In genomic region chr2:71358931-71359671, GRCh38 we compare ENCODE assay signal across 14 cellular contexts. TPM values are rescaled to one million over a fixed set of nuclear protein-coding genes. Genes with fewer than 3 reads are reported as not detected.
DNase-seq lines count a peak whose midpoint lies in the region; TF ChIP-seq lines count a peak whose summit lies in the region.
"Had no signal": no experiment of that assay in that cellular context is flagged by ENCODE, and none has a peak within 500 bp of the region (broad histone marks: within the 10 kb centered on the region; RNA-seq: fewer than 3 reads in every experiment).

No MANE protein-coding gene starts in this region.

- H3K4me3 ChIP-seq in astrocyte of the spinal cord (ENCODE audit: low read depth, low read length), result no peak overlapping the region
- H3K4me3 ChIP-seq in suprapubic skin, result no peak overlapping the region
- H3K4me3 ChIP-seq: adrenal gland had no signal

- H3K9me3 ChIP-seq in suprapubic skin, result no peaks in the 10 kb centered on the region
- H3K9me3 ChIP-seq: adrenal gland had no signal

- no peaks in the 10 kb centered on the region for H3K27me3 ChIP-seq in suprapubic skin
- H3K27me3 ChIP-seq: adrenal gland had no signal

- 89% methylated on average over 6 of the region's 6 CpGs for WGBS in suprapubic skin

- no peak for TF ChIP-seq POLR2A in suprapubic skin (IDR thresholded peaks at IDR 0.05)

- DNase-seq in Daoy (ENCODE audit: low read depth), result peak; percentile 80
- DNase-seq in HS-5 (ENCODE audit: low read depth), result peak; percentile 70
- peak; percentile 59 for DNase-seq in astrocyte of the spinal cord (ENCODE audit: low read depth, low spot score)
- peak; percentile 56 for DNase-seq in posterior vena cava (ENCODE audit: low spot score)
- no peak for DNase-seq in activated CD8-positive, alpha-beta memory T cell treated with anti-CD3 and anti-CD28 coated beads, Interleukin-2, amount 50 U/mL, for 4 hours
- no peak for DNase-seq in midbrain (lab: John Stamatoyannopoulos, UW)
- no peak for DNase-seq in suprapubic skin (ENCODE audit: low spot score in 2 of 2)
- DNase-seq in HPDE6-E6E7 (ENCODE audit: extremely low spot score), result no peak
- DNase-seq: activated B cell treated with CpG ODN at 0.5 μM for 24 hours, Calu3, endodermal cell, NCI-H510A treated with DMSO at 0.1 percent for 48 hours, small intestine had no signal

- no peak for TF ChIP-seq CTCF in astrocyte of the spinal cord (IDR thresholded peaks at IDR 0.05; ENCODE audit: low read depth, low read length)
- TF ChIP-seq CTCF in suprapubic skin (IDR thresholded peaks at IDR 0.05), result no peak

- intact Hi-C loops in posterior vena cava (cut with DNase I), result no loop called here

- H3K4me1 ChIP-seq in suprapubic skin, result no peaks in the 10 kb centered on the region
- H3K4me1 ChIP-seq: adrenal gland had no signal

- TF ChIP-seq EP300 in suprapubic skin (IDR thresholded peaks at IDR 0.05), result no peak

- in situ Hi-C loops in astrocyte of the spinal cord (cut with HindIII; ENCODE audit: low sequenced_read_pairs), result no loop called here

- no peak overlapping the region for H3K27ac ChIP-seq in suprapubic skin
- H3K27ac ChIP-seq: adrenal gland had no signal

- H3K36me3 ChIP-seq in suprapubic skin, result peaks cover 62% of the 10 kb centered on the region

RNA-seq across cellular contexts. Expression of gene ZNF638, which starts 27.5 kb away (rescaled TPM):
- total RNA-seq in Daoy (2014; rRNA removed; shearing (Covaris generic)), result 69.8 and 132 TPM in 2 replicates
- total RNA-seq in posterior vena cava (100 to 1,000 TPM in 1 of 2 donors, 10 to 100 TPM in 1; 92.6 to 104 TPM), suprapubic skin (100 to 1,000 TPM in 3 of 4 donors, 10 to 100 TPM in 1; 91.6 to 258 (median 115) TPM)

Comparison
In these comparisons a context has a peak if more than half of its experiments do, and no peak if none do; other contexts are left out.
1. DNase-seq: peak in Daoy (single experiment), HS-5 (single experiment), astrocyte of the spinal cord (single experiment) and posterior vena cava (single experiment); none in activated CD8-positive, alpha-beta memory T cell treated with anti-CD3 and anti-CD28 coated beads, Interleukin-2, amount 50 U/mL, for 4 hours (single experiment), midbrain (single experiment), suprapubic skin (0 of 2) and HPDE6-E6E7 (single experiment).